17 cellular contexts compared by ENCODE assay signal in genomic region chr6:17945575-17945974, GRCh38.
"Had no signal": no experiment of that assay in that cellular context is flagged by ENCODE, and none has a peak within 500 bp of the region (broad histone marks: within the 10 kb centered on the region; RNA-seq: fewer than 3 reads in every experiment).

No MANE protein-coding gene starts in this region.

- H3K4me3 Mint-ChIP-seq: activated CD4-positive, alpha-beta memory T cell treated with anti-CD3 and anti-CD28 coated beads for 36 hours; activated CD4-positive, alpha-beta T cell treated with anti-CD3 and anti-CD28 coated beads for 36 hours; activated naive CD4-positive, alpha-beta T cell treated with anti-CD3 and anti-CD28 coated beads, Interleukin-2, amount 10 ng/mL, durations not matched to agents 7 days and 5 days; activated T-cell treated with anti-CD3 and anti-CD28 coated beads, Interleukin-2, amount 50 U/mL, for 24 hours; memory B cell; natural killer cell; stimulated activated effector memory CD8-positive, alpha-beta T cell treated with anti-CD3 and anti-CD28 coated beads, Interleukin-12 subunit alpha, Interleukin-12 subunit beta, amount 100 ng/mL, for 72 hours; T-helper 17 cell had no signal

- H3K4me1 ChIP-seq: prostate gland had no signal

- DNase-seq: activated CD4-positive, alpha-beta memory T cell treated with anti-CD3 and anti-CD28 coated beads for 36 hours; activated CD4-positive, alpha-beta T cell treated with anti-CD3 and anti-CD28 coated beads for 36 hours; activated naive CD4-positive, alpha-beta T cell treated with anti-CD3 and anti-CD28 coated beads, Interleukin-2, amount 10 ng/mL, durations not matched to agents 7 days and 5 days; activated T-cell treated with anti-CD3 and anti-CD28 coated beads, Interleukin-2, amount 50 U/mL, for 24 hours; caudate nucleus; cortex of kidney; effector CD8-positive, alpha-beta T cell; head of caudate nucleus; left colon; natural killer cell; stimulated activated CD4-positive, alpha-beta T cell treated with anti-CD3 and anti-CD28 coated beads, Interleukin-2, amount 100 ng/mL, for 24 hours; T-helper 17 cell; tibial artery had no signal

- H3K27me3 ChIP-seq: tibial artery had no signal

- H3K4me3 ChIP-seq: prostate gland, tibial artery had no signal

- H3K36me3 Mint-ChIP-seq: activated CD4-positive, alpha-beta memory T cell treated with anti-CD3 and anti-CD28 coated beads for 36 hours; activated naive CD4-positive, alpha-beta T cell treated with anti-CD3 and anti-CD28 coated beads, Interleukin-2, amount 10 ng/mL, durations not matched to agents 7 days and 5 days; natural killer cell; stimulated activated effector memory CD8-positive, alpha-beta T cell treated with anti-CD3 and anti-CD28 coated beads, Interleukin-12 subunit alpha, Interleukin-12 subunit beta, amount 100 ng/mL, for 72 hours had no signal

- H3K27ac ChIP-seq: prostate gland had no signal

- H3K36me3 ChIP-seq: prostate gland, tibial artery had no signal

- H3K4me1 Mint-ChIP-seq: activated CD4-positive, alpha-beta T cell treated with anti-CD3 and anti-CD28 coated beads for 36 hours; activated naive CD4-positive, alpha-beta T cell treated with anti-CD3 and anti-CD28 coated beads, Interleukin-2, amount 10 ng/mL, durations not matched to agents 7 days and 5 days; stimulated activated effector memory CD8-positive, alpha-beta T cell treated with anti-CD3 and anti-CD28 coated beads, Interleukin-12 subunit alpha, Interleukin-12 subunit beta, amount 100 ng/mL, for 72 hours; T-helper 17 cell had no signal

- H3K27me3 Mint-ChIP-seq: memory B cell had no signal

- FAIRE-seq: urothelium cell line had no signal

- H3K9me3 ChIP-seq: prostate gland, tibial artery had no signal

- H3K9me3 Mint-ChIP-seq: activated CD4-positive, alpha-beta memory T cell treated with anti-CD3 and anti-CD28 coated beads for 36 hours; activated naive CD4-positive, alpha-beta T cell treated with anti-CD3 and anti-CD28 coated beads, Interleukin-2, amount 10 ng/mL, durations not matched to agents 7 days and 5 days; activated T-cell treated with anti-CD3 and anti-CD28 coated beads, Interleukin-2, amount 50 U/mL, for 24 hours; memory B cell; natural killer cell; stimulated activated effector memory CD8-positive, alpha-beta T cell treated with anti-CD3 and anti-CD28 coated beads, Interleukin-12 subunit alpha, Interleukin-12 subunit beta, amount 100 ng/mL, for 72 hours had no signal

- H3K27ac Mint-ChIP-seq: activated CD4-positive, alpha-beta memory T cell treated with anti-CD3 and anti-CD28 coated beads for 36 hours; activated CD4-positive, alpha-beta T cell treated with anti-CD3 and anti-CD28 coated beads for 36 hours; activated naive CD4-positive, alpha-beta T cell treated with anti-CD3 and anti-CD28 coated beads, Interleukin-2, amount 10 ng/mL, durations not matched to agents 7 days and 5 days; activated T-cell treated with anti-CD3 and anti-CD28 coated beads, Interleukin-2, amount 50 U/mL, for 24 hours; memory B cell; natural killer cell; stimulated activated effector memory CD8-positive, alpha-beta T cell treated with anti-CD3 and anti-CD28 coated beads, Interleukin-12 subunit alpha, Interleukin-12 subunit beta, amount 100 ng/mL, for 72 hours; T-helper 17 cell had no signal

- ATAC-seq: activated CD4-positive, alpha-beta T cell treated with anti-CD3 and anti-CD28 coated beads for 36 hours; left colon; natural killer cell; stimulated activated effector memory CD8-positive, alpha-beta T cell treated with anti-CD3 and anti-CD28 coated beads, Interleukin-12 subunit alpha, Interleukin-12 subunit beta, amount 100 ng/mL, for 72 hours; T-helper 17 cell had no signal
